Comparison of ENCODE assay signal across 24 cellular contexts in the genomic region with DNA sequence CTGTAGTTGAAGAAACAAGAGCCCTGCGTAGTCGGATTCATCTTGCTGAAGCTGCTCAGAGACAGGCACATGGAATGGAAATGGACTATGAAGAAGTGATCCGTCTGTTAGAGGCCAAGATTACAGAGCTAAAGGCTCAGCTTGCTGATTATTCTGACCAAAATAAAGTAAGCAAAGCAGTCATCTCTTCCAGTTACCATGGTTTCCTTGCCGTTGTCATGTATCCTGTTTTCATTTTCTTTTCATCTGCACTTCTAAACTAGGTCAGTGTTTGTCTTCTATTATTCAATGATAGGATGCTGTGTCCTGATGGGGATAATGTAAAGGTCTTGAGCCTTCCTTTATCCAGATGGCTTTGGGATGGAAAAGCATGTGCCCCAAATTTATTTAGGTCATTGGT.
A peak's percentile ranks its signal among the peaks of the same experiment; 100 is the strongest.
DNase-seq lines count a peak whose midpoint lies in the region; ATAC-seq, FAIRE-seq and TF ChIP-seq lines count a peak whose summit lies in the region.
"Had no signal": no experiment of that assay in that cellular context is flagged by ENCODE, and none has a peak within 500 bp of the region (broad histone marks: within the 10 kb centered on the region; RNA-seq: fewer than 3 reads in every experiment).

No MANE protein-coding gene starts in this region.

- no peak overlapping the region for H3K27ac ChIP-seq in CD8-positive, alpha-beta T cell (ENCODE audit: low read depth, low read length)
- no peak overlapping the region for H3K27ac ChIP-seq in iPS-18a (ENCODE audit: low read length)
- H3K27ac ChIP-seq in foreskin keratinocyte = no peak overlapping the region
- H3K27ac ChIP-seq: esophagus squamous epithelium, heart right ventricle, HL-60, spleen, upper lobe of left lung had no signal

- no peak overlapping the region for H3K4me3 Mint-ChIP-seq in CD8-positive, alpha-beta T cell
- no peak overlapping the region for H3K4me3 Mint-ChIP-seq in activated T-helper 1 cell treated with anti-CD3 and anti-CD28 coated beads, Interleukin-12 subunit alpha, Interleukin-12 subunit beta, Interleukin-2, Interleukin-4 antibody, amounts not matched to agents 30 ng/mL and 10 ng/mL and 1 ng/mL, durations not matched to agents 14 hours and 24 hours and 36 hours
- H3K4me3 Mint-ChIP-seq: central memory CD8-positive, alpha-beta T cell; IgD-negative memory B cell; immature natural killer cell had no signal

- no peaks in the 10 kb centered on the region for H3K9me3 ChIP-seq in CD8-positive, alpha-beta T cell (ENCODE audit: low read length)
- no peaks in the 10 kb centered on the region for H3K9me3 ChIP-seq in iPS-18a (ENCODE audit: control insufficient read depth, low read depth, low read length)
- H3K9me3 ChIP-seq: Caco-2, esophagus squamous epithelium, heart right ventricle, spleen, upper lobe of left lung had no signal

- TF ChIP-seq CTCF in CD8-positive, alpha-beta T cell (IDR thresholded peaks at IDR 0.05) = no peak
- TF ChIP-seq CTCF in foreskin keratinocyte (conservative IDR thresholded peaks at IDR 0.05) = no peak

- H3K9me3 Mint-ChIP-seq in CD8-positive, alpha-beta T cell = no peaks in the 10 kb centered on the region
- no peaks in the 10 kb centered on the region for H3K9me3 Mint-ChIP-seq in activated T-helper 1 cell treated with anti-CD3 and anti-CD28 coated beads, Interleukin-12 subunit alpha, Interleukin-12 subunit beta, Interleukin-2, Interleukin-4 antibody, amounts not matched to agents 30 ng/mL and 10 ng/mL and 1 ng/mL, durations not matched to agents 14 hours and 24 hours and 36 hours
- H3K9me3 Mint-ChIP-seq: central memory CD8-positive, alpha-beta T cell; IgD-negative memory B cell; immature natural killer cell had no signal

- H3K4me1 Mint-ChIP-seq in CD8-positive, alpha-beta T cell (ENCODE audit: low read depth) = no peaks in the 10 kb centered on the region
- H3K4me1 Mint-ChIP-seq in activated T-helper 1 cell treated with anti-CD3 and anti-CD28 coated beads, Interleukin-12 subunit alpha, Interleukin-12 subunit beta, Interleukin-2, Interleukin-4 antibody, amounts not matched to agents 30 ng/mL and 10 ng/mL and 1 ng/mL, durations not matched to agents 14 hours and 24 hours and 36 hours (ENCODE audit: low read depth) = peaks cover 8% of the 10 kb centered on the region
- H3K4me1 Mint-ChIP-seq: central memory CD8-positive, alpha-beta T cell; IgD-negative memory B cell; immature natural killer cell had no signal

- H3K27ac Mint-ChIP-seq in CD8-positive, alpha-beta T cell = peak overlapping the region; percentile 16
- H3K27ac Mint-ChIP-seq in activated T-helper 1 cell treated with anti-CD3 and anti-CD28 coated beads, Interleukin-12 subunit alpha, Interleukin-12 subunit beta, Interleukin-2, Interleukin-4 antibody, amounts not matched to agents 30 ng/mL and 10 ng/mL and 1 ng/mL, durations not matched to agents 14 hours and 24 hours and 36 hours = peak overlapping the region; percentile 60
- H3K27ac Mint-ChIP-seq: IgD-negative memory B cell had no signal

- CTCF ChIA-PET in CD8-positive, alpha-beta T cell (lab: Charles Lee) = no interaction called here

- no peak for DNase-seq in CD8-positive, alpha-beta T cell
- no peak for DNase-seq in H54 (ENCODE audit: insufficient read length, low spot score)
- no peak for DNase-seq in activated T-helper 1 cell treated with anti-CD3 and anti-CD28 coated beads, Interleukin-12 subunit alpha, Interleukin-12 subunit beta, Interleukin-2, Interleukin-4 antibody, amounts not matched to agents 30 ng/mL and 10 ng/mL and 1 ng/mL, durations not matched to agents 14 hours and 24 hours and 36 hours (ENCODE audit: low spot score)
- no peak for DNase-seq in foreskin keratinocyte
- DNase-seq in LoVo (ENCODE audit: low spot score) = no peak
- DNase-seq in COLO668 (lab: John Stamatoyannopoulos, UW; ENCODE audit: unreplicated experiment) = no peak
- DNase-seq: activated CD4-positive, alpha-beta T cell treated with anti-CD3 and anti-CD28 coated beads for 48 hours; activated naive CD4-positive, alpha-beta T cell treated with anti-CD3 and anti-CD28 coated beads, Interleukin-2, amount 50 U/mL, for 16 hours; Caco-2; esophagus squamous epithelium; immature natural killer cell; MM.1S; NCI-H1436 treated with DMSO at 0.1 percent for 48 hours; SHP77; spleen; stimulated activated CD4-positive, alpha-beta T cell treated with anti-CD3 and anti-CD28 coated beads, Interleukin-4, amount 100 ng/mL, for 4 hours; upper lobe of left lung had no signal

- intact Hi-C loops in CD8-positive, alpha-beta T cell (cut with DNase I, micrococcal nuclease) = no loop called here
- intact Hi-C loops in activated T-helper 1 cell treated with anti-CD3 and anti-CD28 coated beads, Interleukin-12 subunit alpha, Interleukin-12 subunit beta, Interleukin-2, Interleukin-4 antibody, amounts not matched to agents 30 ng/mL and 10 ng/mL and 1 ng/mL, durations not matched to agents 14 hours and 24 hours and 36 hours (cut with micrococcal nuclease) = no loop called here

- H3K27me3 ChIP-seq in CD8-positive, alpha-beta T cell (ENCODE audit: insufficient read depth, low read length) = no peaks in the 10 kb centered on the region
- H3K27me3 ChIP-seq in iPS-18a (ENCODE audit: control insufficient read depth, insufficient read depth, low read length) (no peaks in the 10 kb centered on the region), foreskin keratinocyte (no peaks in the 10 kb centered on the region)
- H3K27me3 ChIP-seq: esophagus squamous epithelium, heart right ventricle, spleen, upper lobe of left lung had no signal

- POLR2A ChIA-PET in CD8-positive, alpha-beta T cell (lab: Charles Lee) = no interaction called here

- H3K4me3 ChIP-seq in CD8-positive, alpha-beta T cell (ENCODE audit: low read depth, low read length) = no peak overlapping the region
- H3K4me3 ChIP-seq in iPS-18a (ENCODE audit: low read length) = peak overlapping the region; percentile 7
- H3K4me3 ChIP-seq: esophagus squamous epithelium, heart right ventricle, spleen, upper lobe of left lung had no signal

- no peak for TF ChIP-seq POLR2A in H54 (IDR thresholded peaks at IDR 0.05; ENCODE audit: low read depth, low read length)

- H3K27me3 Mint-ChIP-seq in CD8-positive, alpha-beta T cell (ENCODE audit: low read depth) = no peaks in the 10 kb centered on the region
- no peaks in the 10 kb centered on the region for H3K27me3 Mint-ChIP-seq in activated T-helper 1 cell treated with anti-CD3 and anti-CD28 coated beads, Interleukin-12 subunit alpha, Interleukin-12 subunit beta, Interleukin-2, Interleukin-4 antibody, amounts not matched to agents 30 ng/mL and 10 ng/mL and 1 ng/mL, durations not matched to agents 14 hours and 24 hours and 36 hours (ENCODE audit: insufficient read depth)
- H3K27me3 Mint-ChIP-seq: central memory CD8-positive, alpha-beta T cell; IgD-negative memory B cell had no signal

- FAIRE-seq in H54 (lab: Jason Lieb, UNC) = peak; percentile 36

- H3K36me3 ChIP-seq in CD8-positive, alpha-beta T cell (ENCODE audit: insufficient read depth, low read length) = no peaks in the 10 kb centered on the region
- no peaks in the 10 kb centered on the region for H3K36me3 ChIP-seq in iPS-18a (ENCODE audit: control insufficient read depth, low read depth, low read length)

- H3K4me1 ChIP-seq in CD8-positive, alpha-beta T cell (ENCODE audit: insufficient read depth, low read length) = no peaks in the 10 kb centered on the region
- H3K4me1 ChIP-seq in iPS-18a (ENCODE audit: control insufficient read depth, low read depth, low read length) (peaks cover 13% of the 10 kb centered on the region), foreskin keratinocyte (no peaks in the 10 kb centered on the region)
- H3K4me1 ChIP-seq: Caco-2, esophagus squamous epithelium, heart right ventricle, spleen, upper lobe of left lung had no signal

- no peak overlapping the region for H3K9ac ChIP-seq in iPS-18a (ENCODE audit: low read length)

- H3K36me3 Mint-ChIP-seq in CD8-positive, alpha-beta T cell = peaks cover 21% of the 10 kb centered on the region
- H3K36me3 Mint-ChIP-seq in activated T-helper 1 cell treated with anti-CD3 and anti-CD28 coated beads, Interleukin-12 subunit alpha, Interleukin-12 subunit beta, Interleukin-2, Interleukin-4 antibody, amounts not matched to agents 30 ng/mL and 10 ng/mL and 1 ng/mL, durations not matched to agents 14 hours and 24 hours and 36 hours (ENCODE audit: low read depth) = peaks cover 3% of the 10 kb centered on the region
- H3K36me3 Mint-ChIP-seq: IgD-negative memory B cell had no signal

- no peak for ATAC-seq in CD8-positive, alpha-beta T cell
- no peak for ATAC-seq in foreskin keratinocyte
- ATAC-seq in HG03139 (IDR thresholded peaks at IDR 0.05; ENCODE audit: unreplicated experiment) = no peak
- ATAC-seq: HCT116 had no signal
